ENCODE assay signal across 27 cellular contexts in genomic region chr20:25071722-25072121, GRCh38. TPM values are rescaled to one million over a fixed set of nuclear protein-coding genes. Genes with fewer than 3 reads are reported as not detected.
A peak's percentile ranks its signal among the peaks of the same experiment; 100 is the strongest.
DNase-seq lines count a peak whose midpoint lies in the region; ATAC-seq, FAIRE-seq and TF ChIP-seq lines count a peak whose summit lies in the region.
"Had no signal": no experiment of that assay in that cellular context is flagged by ENCODE, and none has a peak within 500 bp of the region (broad histone marks: within the 10 kb centered on the region; RNA-seq: fewer than 3 reads in every experiment).

No MANE protein-coding gene starts in this region.

- H3K4ac ChIP-seq in H1 (replicated peaks; ENCODE audit: insufficient read length, low read depth, low read length): no peak overlapping the region

- peaks cover 8% of the 10 kb centered on the region; the same call in 1 of the 2 replicates for H3K23me2 ChIP-seq in H1 (ENCODE audit: low read depth, low read length)

- TF ChIP-seq CTCF in A549 (IDR thresholded peaks at IDR 0.05) (no peak), HEK293 (tag by site-specific recombination; IDR thresholded peaks at IDR 0.05) (no peak), H1 (IDR thresholded peaks at IDR 0.05; ENCODE audit: control extremely low read depth in 1 of 3, insufficient read depth in 1 of 3, low read depth in 1 of 3, low read length in 3 of 3) (no peak), body of pancreas (IDR thresholded peaks at IDR 0.05) (no peak)

- no peak overlapping the region for H2BK120ac ChIP-seq in H1 (replicated peaks; ENCODE audit: low read depth, low read length)

- H2BK12ac ChIP-seq in H1 (ENCODE audit: low read depth, low read length): no peak overlapping the region

- H2BK20ac ChIP-seq in H1 (ENCODE audit: low read length): no peak overlapping the region

- WGBS in A549 (ENCODE audit: missing lambda C conversion rate): 35% methylated on average over 4 of the region's 4 CpGs
- 51% methylated on average over 4 of the region's 4 CpGs; no CpG with 5 or more reads in 1 of the 2 experiments for WGBS in H1 (ENCODE audit: extremely low coverage in 1 of 2, insufficient coverage in 1 of 2, insufficient read length in 1 of 2, insufficient replicate concordance in 2 of 2, low coverage in 1 of 2, low lambda C conversion rate in 2 of 2, missing lambda C conversion rate in 1 of 2), 2 experiments
- 32 to 56% methylated on average over 4 of the region's 4 CpGs for WGBS in body of pancreas, 2 donors

- DNase-seq in A549 (ENCODE audit: low read depth in 1 of 2, low spot score in 1 of 2): no peak
- peak in 1 of 2 experiments; percentile 47 for DNase-seq in H1 (ENCODE audit: low read depth in 1 of 2, low spot score in 2 of 2)
- peak; percentile 32 for DNase-seq in posterior vena cava (ENCODE audit: low spot score)
- no peak for DNase-seq in occipital lobe (lab: John Stamatoyannopoulos, UW)
- no peak for DNase-seq in body of pancreas
- DNase-seq: activated CD4-positive, alpha-beta T cell treated with anti-CD3 and anti-CD28 coated beads, Interleukin-2, amount 50 U/mL, for 1 hour; effector memory CD4-positive, alpha-beta T cell; Kasumi-1; NCI-H1436; NCI-H2081 treated with DMSO at 0.1 percent for 48 hours; stimulated activated naive CD4-positive, alpha-beta T cell treated with Interleukin-2 at 50 U/mL for 16 hours; SW 1271; T-helper 9 cell had no signal

- no peak overlapping the region for H3K9ac ChIP-seq in H1 (replicated peaks in 1 of 4; ENCODE audit: extremely low read depth in 1 of 4, low read depth in 3 of 4, low read length in 3 of 4)
- H3K9ac ChIP-seq: neural progenitor cell had no signal

- H3K79me1 ChIP-seq in H1 (ENCODE audit: low read depth, low read length): no peaks in the 10 kb centered on the region

- POLR2A ChIA-PET in A549 (lab: Yijun Ruan, JAX) (no interaction called here), HEK293 (lab: Yijun Ruan, JAX) (interaction anchor here (0.6 kb wide), 1 partner anchor 13 kb away, joined by 6 read pairs; no protein-coding TSS in a partner anchor), H1 (lab: Charles Lee; ENCODE audit: partially characterized antibody) (no interaction called here)

- no peak overlapping the region for H4K91ac ChIP-seq in H1 (replicated peaks; ENCODE audit: insufficient read length, low read length)

- H3K27ac ChIP-seq in A549 (peak overlapping the region in 1 of 2 experiments; percentile 35; a peak in 2 of 6 replicates), HEK293 (ENCODE audit: extremely low read depth, low read depth, low read length) (no peak overlapping the region), H1 (ENCODE audit: low read depth, low read length) (no peak overlapping the region), body of pancreas (no peak overlapping the region)
- H3K27ac ChIP-seq: neural progenitor cell, thoracic aorta, VCaP had no signal

- H3K4me1 ChIP-seq in A549 (peaks cover 39% of the 10 kb centered on the region), HEK293 (ENCODE audit: control insufficient read depth, insufficient read depth, low read length) (peaks cover under 1% of the 10 kb centered on the region; the same call in 1 of the 2 replicates), H1 (replicated peaks in 1 of 4; ENCODE audit: control insufficient read depth in 3 of 4, insufficient read depth in 4 of 4, low read length in 3 of 4) (peaks cover 0 to 8% (median 3%) of the 10 kb centered on the region in 4 experiments; a peak in 6 of 7 replicates), body of pancreas (peaks cover 3% of the 10 kb centered on the region)
- H3K4me1 ChIP-seq: neural progenitor cell had no signal

- H3K4me2 ChIP-seq in A549: peak overlapping the region; percentile 29; the same call in 2 of the 3 replicates
- H3K4me2 ChIP-seq in H1 (ENCODE audit: insufficient read depth in 1 of 2, low read depth in 2 of 2, low read length in 2 of 2): no peak overlapping the region
- H3K4me2 ChIP-seq: neural progenitor cell had no signal

- intact Hi-C loops in posterior vena cava (cut with DNase I): no loop called here
- intact Hi-C loops in body of pancreas (cut with DNase I): loop anchor here (10.0 kb wide), 1 partner anchor 113 kb away; no protein-coding TSS in a partner anchor

- no peaks in the 10 kb centered on the region for H3K9me3 ChIP-seq in A549
- H3K9me3 ChIP-seq in HEK293 (ENCODE audit: control insufficient read depth, insufficient read depth, low read depth, low read length): no peaks in the 10 kb centered on the region
- no peaks in the 10 kb centered on the region for H3K9me3 ChIP-seq in H1 (ENCODE audit: insufficient read depth in 2 of 2, low read depth in 1 of 2, low read length in 1 of 2)
- H3K9me3 ChIP-seq in body of pancreas: no peaks in the 10 kb centered on the region
- H3K9me3 ChIP-seq: thoracic aorta had no signal

- H3K56ac ChIP-seq in H1 (replicated peaks; ENCODE audit: insufficient read length, low read depth, low read length): no peak overlapping the region

- no peak overlapping the region for H2AFZ ChIP-seq in H1 (ENCODE audit: low read length)
- H2AFZ ChIP-seq: neural progenitor cell had no signal

- TF ChIP-seq POLR2A in A549 (IDR thresholded peaks at IDR 0.05; ENCODE audit: low read length) (no peak), H1 (IDR thresholded peaks at IDR 0.05; ENCODE audit: control extremely low read depth in 1 of 2, low read depth in 2 of 2, low read length in 2 of 2) (no peak), body of pancreas (IDR thresholded peaks at IDR 0.05) (no peak)

- no peak overlapping the region for H3K14ac ChIP-seq in H1 (ENCODE audit: insufficient read length)

- no peak overlapping the region for H3K4me3 ChIP-seq in A549
- no peak overlapping the region for H3K4me3 ChIP-seq in HEK293 (ENCODE audit: low read depth, low read length)
- H3K4me3 ChIP-seq in H1 (ENCODE audit: extremely low read depth in 1 of 4, insufficient read depth in 2 of 4, low read depth in 3 of 4, low read length in 4 of 4): no peak overlapping the region
- H3K4me3 ChIP-seq in body of pancreas: no peak overlapping the region
- H3K4me3 ChIP-seq: neural progenitor cell, thoracic aorta had no signal

- TF ChIP-seq EP300 in A549 (IDR thresholded peaks at IDR 0.05) (no peak), H1 (IDR thresholded peaks at IDR 0.05; ENCODE audit: borderline replicate concordance in 1 of 2, low read depth in 2 of 2, low read length in 2 of 2) (no peak)

- TF ChIP-seq RAD21 in A549 (conservative IDR thresholded peaks at IDR 0.05 in 1 of 2, IDR thresholded peaks at IDR 0.05 in 1 of 2) (no peak), H1 (IDR thresholded peaks at IDR 0.05 in 1 of 2, conservative IDR thresholded peaks at IDR 0.05 in 1 of 2; ENCODE audit: low read depth in 2 of 2, low read length in 2 of 2) (no peak)

- H2BK15ac ChIP-seq in H1 (ENCODE audit: low read length): no peak overlapping the region

- peak; percentile 47 to 61; a peak in 5 of 6 replicates for ATAC-seq in A549
- ATAC-seq in HG02759 (IDR thresholded peaks at IDR 0.05; ENCODE audit: unreplicated experiment): no peak
- no peak for ATAC-seq in body of pancreas
- ATAC-seq: sciatic nerve had no signal

- H3K27me3 ChIP-seq in H1 (replicated peaks in 1 of 4; ENCODE audit: control insufficient read depth in 3 of 4, extremely low read depth in 1 of 4, insufficient read depth in 3 of 4, low read length in 3 of 4): peaks cover 0 to 5% (median 4%) of the 10 kb centered on the region in 4 experiments; a peak in 6 of 7 replicates
- no peaks in the 10 kb centered on the region for H3K27me3 ChIP-seq in body of pancreas

- no peak for FAIRE-seq in A549 (lab: Jason Lieb, UNC)
- no peak for FAIRE-seq in H1 (lab: Jason Lieb, UNC)
- FAIRE-seq: bronchial epithelial cell, colon had no signal

- no peak overlapping the region for H2BK5ac ChIP-seq in H1 (ENCODE audit: low read depth, low read length)

- H3K18ac ChIP-seq in H1 (ENCODE audit: extremely low read depth, low read length): no peak overlapping the region

- H3K36me3 ChIP-seq in HEK293 (ENCODE audit: control insufficient read depth in 2 of 2, insufficient read depth in 1 of 2, low read length in 2 of 2): no peaks in the 10 kb centered on the region
- no peaks in the 10 kb centered on the region for H3K36me3 ChIP-seq in H1 (ENCODE audit: control insufficient read depth in 2 of 4, insufficient read depth in 4 of 4, low read length in 3 of 4)
- H3K36me3 ChIP-seq in body of pancreas (replicated peaks in 1 of 2; ENCODE audit: insufficient read depth in 1 of 2, low read depth in 2 of 2): no peaks in the 10 kb centered on the region
- H3K36me3 ChIP-seq: neural progenitor cell, thoracic aorta had no signal

- CTCF ChIA-PET in A549 (lab: Yijun Ruan, JAX) (interaction anchor here (1.1 to 2.3 kb wide), 4 partner anchors 11 to 326 kb away, joined by 3 to 7 read pairs (median 4); no protein-coding TSS in a partner anchor), HEK293 (lab: Yijun Ruan, JAX) (interaction anchor here (0.7 kb wide), 1 partner anchor 328 kb away, joined by 3 read pairs; no protein-coding TSS in a partner anchor), H1 (lab: Charles Lee; ENCODE audit: partially characterized antibody) (interaction anchor here (1.1 to 1.5 kb wide), 3 partner anchors 10 to 108 kb away, joined by 4 to 8 read pairs (median 5); no protein-coding TSS in a partner anchor)

- no peak overlapping the region for H4K5ac ChIP-seq in H1 (ENCODE audit: insufficient read length, low read depth, low read length)

- no peak overlapping the region for H4K8ac ChIP-seq in H1 (ENCODE audit: extremely low read depth, insufficient read depth, low read length)

- peaks cover 0 to 10% of the 10 kb centered on the region in 2 experiments for H4K20me1 ChIP-seq in H1 (replicated peaks in 1 of 2; ENCODE audit: control insufficient read depth in 1 of 2, insufficient read depth in 2 of 2, low read length in 2 of 2)

- no peaks in the 10 kb centered on the region for H3K79me2 ChIP-seq in H1 (ENCODE audit: control insufficient read depth in 1 of 2, insufficient read depth in 2 of 2, low read length in 2 of 2)

- no peak overlapping the region for H3K23ac ChIP-seq in H1 (ENCODE audit: insufficient read length)

- H2AK5ac ChIP-seq in H1 (ENCODE audit: low read depth, low read length): no peak overlapping the region

RNA-seq across cellular contexts. Expression of gene VSX1, which starts 10.2 kb away (rescaled TPM):
- polyA plus RNA-seq in A549 (2011; rRNA removed) (2.9 and 3.6 TPM in 2 replicates), A549 (2017; fragmentation: RNase III; extraction: RNeasy Plus Mini Kit Qiagen cat#74134 plus additional on column Dnase treatment) (0.52 to 1.2 TPM (median 0.77 TPM) in 3 replicates), H1 (2011; rRNA removed) (0.05 and 0.14 TPM in 2 replicates)
- 0.65 TPM in 2 replicates for polyA plus RNA-seq in A549 (2012; cell fraction: cytosol; rRNA removed)
- polyA plus RNA-seq in A549 (2012; cell fraction: nucleus; rRNA removed): 0.51 and 0.58 TPM in 2 replicates
- polyA minus RNA-seq in A549 (2011; rRNA and poly(A)+ RNA removed): 1.8 and 2.4 TPM in 2 replicates
- not detected in 2 replicates for total RNA-seq in H1 (2021; fragmentation: NEBNext Ultra II Directional; extraction: Animal tissue kit (Norgen Biotek cat#: 25700))
- 0.04 TPM for polyA plus RNA-seq in H1 (2011; cell fraction: cytosol; rRNA removed)
- not detected for polyA plus RNA-seq in H1 (2011; cell fraction: nucleus; rRNA removed)
- not detected in 4 replicates for polyA plus RNA-seq in H1 (2012, experiment 1 of 2)
- polyA plus RNA-seq in H1 (2012, experiment 2 of 2): not detected
- polyA plus RNA-seq in H1 (2013, experiment 1 of 2): 0.10 TPM
- polyA plus RNA-seq in H1 (2013, experiment 2 of 2): 0.04 TPM
- polyA minus RNA-seq in H1 (2011; rRNA and poly(A)+ RNA removed): not detected in 2 replicates
- not detected for polyA minus RNA-seq in H1 (2011; cell fraction: cytosol; rRNA and poly(A)+ RNA removed)
- polyA minus RNA-seq in H1 (2011; cell fraction: nucleus; rRNA and poly(A)+ RNA removed): 1.00 TPM
- total RNA-seq in posterior vena cava (not detected), occipital lobe (not detected), body of pancreas (under 1 TPM in 1 of 2 donors, not detected in 1; 0.66 TPM)
- total RNA-seq: bronchial epithelial cell, fibroblast of villous mesenchyme, H4, mammary epithelial cell, NCI-H460, sciatic nerve, thoracic aorta had no signal
- polyA plus RNA-seq: BJ, esophagus, mammary epithelial cell had no signal

RNA-seq across cellular contexts. Expression of gene ACSS1, which starts 13.8 kb away (rescaled TPM):
- polyA plus RNA-seq in A549 (2011; rRNA removed): 7.2 and 8.5 TPM in 2 replicates
- polyA plus RNA-seq in A549 (2012; cell fraction: cytosol; rRNA removed): 9.8 and 12.0 TPM in 2 replicates
- polyA plus RNA-seq in A549 (2012; cell fraction: nucleus; rRNA removed): 23.9 and 27.6 TPM in 2 replicates
- 7.6 to 8.1 TPM (median 7.6 TPM) in 3 replicates for polyA plus RNA-seq in A549 (2017; fragmentation: RNase III; extraction: RNeasy Plus Mini Kit Qiagen cat#74134 plus additional on column Dnase treatment)
- 14.7 TPM in 2 replicates for polyA minus RNA-seq in A549 (2011; rRNA and poly(A)+ RNA removed)
- total RNA-seq in H1 (2021; fragmentation: NEBNext Ultra II Directional; extraction: Animal tissue kit (Norgen Biotek cat#: 25700)): 2.2 and 2.6 TPM in 2 replicates
- 3.3 and 3.4 TPM in 2 replicates for polyA plus RNA-seq in H1 (2011; rRNA removed)
- 3.7 TPM for polyA plus RNA-seq in H1 (2011; cell fraction: cytosol; rRNA removed)
- polyA plus RNA-seq in H1 (2011; cell fraction: nucleus; rRNA removed): 5.8 TPM
- polyA plus RNA-seq in H1 (2012, experiment 1 of 2): 2.6 to 4.3 TPM (median 3.7 TPM) in 4 replicates
- 2.2 TPM for polyA plus RNA-seq in H1 (2012, experiment 2 of 2)
- 1.2 TPM for polyA plus RNA-seq in H1 (2013, experiment 1 of 2)
- 1.1 TPM for polyA plus RNA-seq in H1 (2013, experiment 2 of 2)
- 3.4 and 6.8 TPM in 2 replicates for polyA minus RNA-seq in H1 (2011; rRNA and poly(A)+ RNA removed)
- polyA minus RNA-seq in H1 (2011; cell fraction: cytosol; rRNA and poly(A)+ RNA removed): 2.1 TPM
- polyA minus RNA-seq in H1 (2011; cell fraction: nucleus; rRNA and poly(A)+ RNA removed): 2.3 TPM
- 10 to 100 TPM; 11.6 to 12.2 TPM for total RNA-seq in posterior vena cava
- 3.7 TPM for total RNA-seq in occipital lobe
- 10 to 100 TPM; 73.8 to 83.8 TPM for total RNA-seq in body of pancreas

Comparison
In these comparisons a context has a peak if more than half of its experiments do, and no peak if none do; other contexts are left out.
1. ATAC-seq: peak in A549 (2 of 2); none in HG02759 (single experiment) and body of pancreas (single experiment).
2. RNA of gene ACSS1, which starts 13.8 kb away (total RNA-seq): 73.8 to 83.8 TPM in body of pancreas; 11.6 to 12.2 TPM in posterior vena cava, 3.7 TPM in occipital lobe (single experiment) and 2.2 to 2.6 TPM in H1; every median in the first group is over 4 times any median in the second.